ENCODE assay signal across 10 cellular contexts in the genomic region with DNA sequence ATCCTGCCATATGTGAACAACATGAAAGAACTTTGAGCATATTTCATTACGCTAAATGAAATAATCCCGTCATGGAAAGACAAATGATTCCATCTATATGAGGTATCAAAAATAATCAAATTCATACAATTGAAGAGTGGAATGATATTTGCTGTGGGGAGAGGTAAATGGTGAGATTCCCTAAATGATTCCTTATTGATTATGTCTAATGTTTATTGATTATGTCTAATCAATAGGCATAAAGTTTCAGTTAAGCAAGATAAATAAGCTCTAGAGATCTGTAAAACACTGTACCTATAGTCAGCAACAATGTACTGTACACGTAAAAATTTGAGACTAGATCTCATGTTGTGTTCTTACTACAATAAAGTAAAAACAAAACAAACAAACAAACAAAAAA.
"Had no signal": no experiment of that assay in that cellular context is flagged by ENCODE, and none has a peak within 500 bp of the region (broad histone marks: within the 10 kb centered on the region; RNA-seq: fewer than 3 reads in every experiment).

No MANE protein-coding gene starts in this region.

- H3K4me2 ChIP-seq: GM23338 had no signal

- H3K4me1 ChIP-seq: HAP-1 had no signal

- FAIRE-seq: H1 had no signal

- H2AFZ ChIP-seq: GM23248, GM23338 had no signal

- H3K9ac ChIP-seq: GM23248 had no signal

- H3K27ac ChIP-seq: GM23248 had no signal

- DNase-seq: GM23248, GOT3, H7, H9, HCEC 1CT, HFFc6 had no signal

- ATAC-seq: GM23338, HCT116 had no signal

- H3K4me3 Mint-ChIP-seq: GM23338, H9, HFFc6 had no signal

- H3K4me3 ChIP-seq: GM23248, GM23338, HAP-1 had no signal

- H3K36me3 ChIP-seq: HAP-1 had no signal

- H3K27ac Mint-ChIP-seq: GM23338, H9, HFFc6 had no signal

- H3K9me3 ChIP-seq: HAP-1 had no signal
